In the genomic region with DNA sequence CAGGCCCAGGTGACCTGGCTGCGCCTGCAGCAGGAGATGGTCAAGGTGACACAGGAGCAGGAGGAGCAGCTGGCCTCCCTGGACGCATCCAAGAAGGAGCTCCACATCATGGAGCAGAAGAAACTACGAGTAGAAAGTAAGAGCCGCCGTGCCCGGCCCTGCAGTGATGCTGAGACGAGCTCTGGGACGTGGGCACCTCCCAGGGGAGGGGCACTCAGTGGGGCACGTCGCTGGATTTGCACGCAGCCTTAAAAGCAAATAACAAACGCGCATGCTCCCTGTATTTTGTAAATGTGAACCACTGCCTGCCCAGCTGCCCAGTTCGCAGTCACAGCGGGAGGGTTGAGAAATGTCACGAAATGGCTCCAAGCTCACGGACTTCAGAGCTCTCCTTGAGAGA, we compare ENCODE assay signal across 14 cellular contexts. TPM values are rescaled to one million over a fixed set of nuclear protein-coding genes. Genes with fewer than 3 reads are reported as not detected.
DNase-seq lines count a peak whose midpoint lies in the region; ATAC-seq and TF ChIP-seq lines count a peak whose summit lies in the region.
"Had no signal": no experiment of that assay in that cellular context is flagged by ENCODE, and none has a peak within 500 bp of the region (broad histone marks: within the 10 kb centered on the region; RNA-seq: fewer than 3 reads in every experiment).

No MANE protein-coding gene starts in this region.

- H3K36me3 ChIP-seq in heart left ventricle (no peaks in the 10 kb centered on the region), osteoblast (ENCODE audit: insufficient read depth, low read length) (no peaks in the 10 kb centered on the region)
- H3K36me3 ChIP-seq: SJSA1 had no signal

- TF ChIP-seq CTCF in heart left ventricle (IDR thresholded peaks at IDR 0.05), result no peak
- TF ChIP-seq CTCF in osteoblast (IDR thresholded peaks at IDR 0.05; ENCODE audit: extremely low read depth, low read depth, low read length), result no peak
- TF ChIP-seq CTCF in CD14-positive monocyte (IDR thresholded peaks at IDR 0.05), result no peak

- no peak overlapping the region for H3K4me3 Mint-ChIP-seq in CD14-positive monocyte
- H3K4me3 Mint-ChIP-seq: CD8-positive, alpha-beta T cell had no signal

- H3K36me3 Mint-ChIP-seq in CD14-positive monocyte, result peaks cover 0 to 1% of the 10 kb centered on the region in 2 donors
- H3K36me3 Mint-ChIP-seq: CD8-positive, alpha-beta T cell had no signal

- ATAC-seq in left cardiac atrium, result no peak
- no peak for ATAC-seq in heart left ventricle
- ATAC-seq in HG02642 (IDR thresholded peaks at IDR 0.05; ENCODE audit: poor library complexity, unreplicated experiment), result no peak
- ATAC-seq: CD8-positive, alpha-beta T cell; K562 had no signal

- no peaks in the 10 kb centered on the region for H3K79me2 ChIP-seq in osteoblast (ENCODE audit: insufficient read depth, low read length)

- no peak overlapping the region for H3K4me2 ChIP-seq in osteoblast (ENCODE audit: insufficient read depth, low read length)

- no peak overlapping the region for H3K27ac ChIP-seq in heart left ventricle
- no peak overlapping the region for H3K27ac ChIP-seq in osteoblast (ENCODE audit: low read depth, low read length)
- H3K27ac ChIP-seq: SJSA1 had no signal

- H3K9me3 ChIP-seq in heart left ventricle (no peaks in the 10 kb centered on the region), osteoblast (ENCODE audit: low read depth, low read length) (no peaks in the 10 kb centered on the region)
- H3K9me3 ChIP-seq: SJSA1 had no signal

- H3K4me3 ChIP-seq in heart left ventricle (no peak overlapping the region), osteoblast (ENCODE audit: insufficient read depth, low read length) (no peak overlapping the region)
- H3K4me3 ChIP-seq: K562, SJSA1 had no signal

- H3K27me3 ChIP-seq in heart left ventricle, result no peaks in the 10 kb centered on the region
- H3K27me3 ChIP-seq in osteoblast (ENCODE audit: insufficient read depth, low read length), result no peaks in the 10 kb centered on the region

- DNase-seq in left cardiac atrium, result peak; percentile 15
- DNase-seq in heart left ventricle, result no peak
- peak; percentile 67 for DNase-seq in DMS53 treated with DMSO at 0.1 percent for 48 hours (lab: John Stamatoyannopoulos, UW; ENCODE audit: unreplicated experiment)
- DNase-seq in NCI-H69 (lab: John Stamatoyannopoulos, UW), result peak; percentile 49
- DNase-seq in osteoblast (ENCODE audit: insufficient read length, low spot score, missing footprints), result peak; percentile 68
- DNase-seq in CD14-positive monocyte (ENCODE audit: low spot score), result no peak
- DNase-seq: Calu3; CD8-positive, alpha-beta T cell; DMS79; NCI-H1092 treated with DMSO at 0.1 percent for 48 hours; T-helper 1 cell had no signal

- peaks cover 0 to 2% (median 0%) of the 10 kb centered on the region in 7 donors for H3K9me3 Mint-ChIP-seq in CD14-positive monocyte
- H3K9me3 Mint-ChIP-seq: CD8-positive, alpha-beta T cell had no signal

- H3K4me1 ChIP-seq in heart left ventricle (peaks cover 0 to 8% (median 4%) of the 10 kb centered on the region in 12 donors), osteoblast (ENCODE audit: insufficient read depth, low read length) (peaks cover 3% of the 10 kb centered on the region)
- H3K4me1 ChIP-seq: SJSA1 had no signal

- intact Hi-C loops in left cardiac atrium (cut with DNase I), result loop anchor here in 1 of 2 donors (10.0 kb wide), 1 partner anchor 81 kb away; no protein-coding TSS in a partner anchor
- intact Hi-C loops in heart left ventricle (cut with DNase I), result loop anchor here in 5 of 10 donors (5.0 to 10.0 kb wide), 3 partner anchors 51 to 81 kb away; a partner anchor contains a TSS
- intact Hi-C loops in CD14-positive monocyte (cut with micrococcal nuclease), result no loop called here

- H4K20me1 ChIP-seq in osteoblast (ENCODE audit: insufficient read depth, low read length), result no peaks in the 10 kb centered on the region

- peaks cover 4 to 23% (median 11%) of the 10 kb centered on the region in 3 donors for H3K27me3 Mint-ChIP-seq in CD14-positive monocyte (ENCODE audit: low read depth in 3 of 3)

- H2AFZ ChIP-seq in osteoblast (ENCODE audit: low read length), result no peak overlapping the region

- peak overlapping the region in 1 of 7 donors; percentile 38 for H3K27ac Mint-ChIP-seq in CD14-positive monocyte
- H3K27ac Mint-ChIP-seq: CD8-positive, alpha-beta T cell had no signal

- 87 to 92% (median 90%) methylated on average over 17 of the region's 17 CpGs for WGBS in heart left ventricle, 4 donors

- H3K4me1 Mint-ChIP-seq in CD14-positive monocyte, result peaks cover 6% of the 10 kb centered on the region

- TF ChIP-seq POLR2A in heart left ventricle (IDR thresholded peaks at IDR 0.05), result no peak

RNA-seq across cellular contexts. Expression of a gene that starts 15.3 kb away (rescaled TPM):
- 10 to 100 TPM; 43.8 to 48.7 TPM for total RNA-seq in left cardiac atrium
- total RNA-seq in heart left ventricle, result 100 to 1,000 TPM in 1 of 9 donors, 10 to 100 TPM in 8; 27.5 to 109 (median 48.0) TPM
- 10 to 100 TPM; 31.2 to 33.0 TPM for polyA plus RNA-seq in heart left ventricle
- total RNA-seq in osteoblast, result 76.7 and 91.3 TPM in 2 replicates
- polyA plus RNA-seq in CD14-positive monocyte, result 100 to 1,000 TPM; 120 to 140 TPM

RNA-seq across cellular contexts. Expression of a gene that starts 49.6 kb away (rescaled TPM):
- 1 to 10 TPM; 5.9 to 9.8 TPM for total RNA-seq in left cardiac atrium
- 1 to 10 TPM; 2.4 to 9.0 (median 5.9) TPM for total RNA-seq in heart left ventricle
- 1 to 10 TPM; 2.7 to 6.1 TPM for polyA plus RNA-seq in heart left ventricle
- 8.3 and 11.8 TPM in 2 replicates for total RNA-seq in osteoblast
- polyA plus RNA-seq in CD14-positive monocyte, result under 1 TPM in 1 of 2 donors, not detected in 1; 0.21 TPM

RNA-seq across cellular contexts. Expression of a gene that starts 50.4 kb away (rescaled TPM):
- total RNA-seq in left cardiac atrium, result 10 to 100 TPM; 29.9 to 30.9 TPM
- total RNA-seq in heart left ventricle, result 10 to 100 TPM; 12.3 to 22.1 (median 17.5) TPM
- 10 to 100 TPM in 1 of 2 donors, 1 to 10 TPM in 1; 5.3 to 14.1 TPM for polyA plus RNA-seq in heart left ventricle
- 63.1 and 68.8 TPM in 2 replicates for total RNA-seq in osteoblast
- under 1 TPM; 0.11 to 0.27 TPM for polyA plus RNA-seq in CD14-positive monocyte

Comparison
In these comparisons a context has a peak if more than half of its experiments do, and no peak if none do; other contexts are left out.
1. DNase-seq: peak in left cardiac atrium (single experiment), DMS53 treated with DMSO at 0.1 percent for 48 hours (single experiment), NCI-H69 (single experiment) and osteoblast (single experiment); none in heart left ventricle (0 of 5) and CD14-positive monocyte (single experiment).